8 cellular contexts compared by ENCODE assay signal in genomic region chr2:47323009-47323821, GRCh38. TPM values are rescaled to one million over a fixed set of nuclear protein-coding genes. Genes with fewer than 3 reads are reported as not detected.
A peak's percentile ranks its signal among the peaks of the same experiment; 100 is the strongest.
DNase-seq lines count a peak whose midpoint lies in the region; ATAC-seq and TF ChIP-seq lines count a peak whose summit lies in the region.

No MANE protein-coding gene starts in this region.

- H4K20me1 ChIP-seq in osteoblast (ENCODE audit: insufficient read depth, low read length), result no peaks in the 10 kb centered on the region

- ATAC-seq in GM21825 (IDR thresholded peaks at IDR 0.05; ENCODE audit: unreplicated experiment), result peak; percentile 85

- TF ChIP-seq CTCF in LNCaP clone FGC (IDR thresholded peaks at IDR 0.05; ENCODE audit: control insufficient read depth, extremely low read depth, insufficient read depth) (peak; percentile 89), foreskin fibroblast (IDR thresholded peaks at IDR 0.05; ENCODE audit: low read depth, low read length) (peak; percentile 80), osteoblast (IDR thresholded peaks at IDR 0.05; ENCODE audit: extremely low read depth, low read depth, low read length) (peak; percentile 98), tibial artery (IDR thresholded peaks at IDR 0.05) (peak; percentile 99)

- no peaks in the 10 kb centered on the region for H3K79me2 ChIP-seq in osteoblast (ENCODE audit: insufficient read depth, low read length)

- H3K4me1 ChIP-seq in osteoblast (ENCODE audit: insufficient read depth, low read length) (peaks cover 9% of the 10 kb centered on the region), tibial artery (peaks cover 0 to 8% (median 1%) of the 10 kb centered on the region in 4 donors)

- H3K4me2 ChIP-seq in osteoblast (ENCODE audit: insufficient read depth, low read length), result peak overlapping the region; percentile 44

- DNase-seq in ELR (ENCODE audit: low read depth) (peak; percentile 84), LNCaP clone FGC (ENCODE audit: low read depth) (no peak), RPMI8226 (peak; percentile 85), foreskin fibroblast (peak; percentile 55 to 86), osteoblast (ENCODE audit: insufficient read length, low spot score, missing footprints) (peak; percentile 89), tibial artery (peak; percentile 71 to 82)
- peak; percentile 31 to 32 for DNase-seq in activated T-helper 1 cell treated with anti-CD3 and anti-CD28 coated beads, Interleukin-2, amount 50 U/mL, for 16 hours (ENCODE audit: low read depth in 1 of 2, low spot score in 1 of 2)

- H3K27ac ChIP-seq in osteoblast (ENCODE audit: low read depth, low read length), result peak overlapping the region; percentile 16
- no peak overlapping the region for H3K27ac ChIP-seq in tibial artery

- no peak overlapping the region for H3K4me3 ChIP-seq in LNCaP clone FGC (ENCODE audit: low read depth, low read length)
- H3K4me3 ChIP-seq in foreskin fibroblast (ENCODE audit: low read depth in 1 of 2, low read length in 2 of 2), result no peak overlapping the region
- no peak overlapping the region for H3K4me3 ChIP-seq in osteoblast (ENCODE audit: insufficient read depth, low read length)
- H3K4me3 ChIP-seq in tibial artery, result no peak overlapping the region

- H3K9me3 ChIP-seq in osteoblast (ENCODE audit: low read depth, low read length) (no peaks in the 10 kb centered on the region), tibial artery (no peaks in the 10 kb centered on the region)

- no peaks in the 10 kb centered on the region for H3K36me3 ChIP-seq in osteoblast (ENCODE audit: insufficient read depth, low read length)
- no peaks in the 10 kb centered on the region for H3K36me3 ChIP-seq in tibial artery

- intact Hi-C loops in tibial artery (cut with DNase I; ENCODE audit: low total_unique reads), result loop anchor here (10.0 kb wide), 1 partner anchor 398 kb away; no protein-coding TSS in a partner anchor

- H3K27me3 ChIP-seq in osteoblast (ENCODE audit: insufficient read depth, low read length) (no peaks in the 10 kb centered on the region), tibial artery (no peaks in the 10 kb centered on the region)

- H2AFZ ChIP-seq in osteoblast (ENCODE audit: low read length), result peak overlapping the region; percentile 79

RNA-seq across cellular contexts. Expression of gene EPCAM, which starts 45.9 kb away (rescaled TPM):
- total RNA-seq in osteoblast, result under 0.01 TPM in 1 of 2 replicates, not detected in the other
